Comparison of ENCODE assay signal across 34 cellular contexts in genomic region chr17:78849026-78849425, GRCh38.
"Had no signal": no experiment of that assay in that cellular context is flagged by ENCODE, and none has a peak within 500 bp of the region (broad histone marks: within the 10 kb centered on the region; RNA-seq: fewer than 3 reads in every experiment).

No MANE protein-coding gene starts in this region.

- H3K4me3 ChIP-seq: MG63 had no signal

- H3K4me2 ChIP-seq: KMS-11 had no signal

- H3K27ac ChIP-seq: KMS-11 had no signal

- H3K9ac ChIP-seq: KMS-11 had no signal

- DNase-seq: Karpas-422, Kasumi-1, KG1, MG63, MM.1S, MV-4-11, NCI-H1048, NCI-H1092, NCI-H1092 treated with DMSO at 0.1 percent for 48 hours, NCI-H1105, NCI-H1105 treated with DMSO at 0.1 percent for 48 hours, NCI-H1417, NCI-H1417 treated with DMSO at 0.1 percent for 48 hours, NCI-H1436, NCI-H1436 treated with DMSO at 0.1 percent for 48 hours, NCI-H146, NCI-H1694, NCI-H1694 treated with DMSO at 0.1 percent for 48 hours, NCI-H187, NCI-H187 treated with DMSO at 0.1 percent for 48 hours, NCI-H1930, NCI-H2029, NCI-H2029 treated with DMSO at 0.1 percent for 48 hours, NCI-H2081, NCI-H2081 treated with DMSO at 0.1 percent for 48 hours, NCI-H2107, NCI-H2171, NCI-H2171 treated with DMSO at 0.1 percent for 48 hours, NCI-H226, NCI-H345, NCI-H446, NCI-H446 treated with DMSO at 0.1 percent for 48 hours, NCI-H510A had no signal

- H3K27me3 ChIP-seq: MG63 had no signal

- H3K9me3 ChIP-seq: MG63 had no signal
